8 cellular contexts compared by ENCODE assay signal in the genomic region with DNA sequence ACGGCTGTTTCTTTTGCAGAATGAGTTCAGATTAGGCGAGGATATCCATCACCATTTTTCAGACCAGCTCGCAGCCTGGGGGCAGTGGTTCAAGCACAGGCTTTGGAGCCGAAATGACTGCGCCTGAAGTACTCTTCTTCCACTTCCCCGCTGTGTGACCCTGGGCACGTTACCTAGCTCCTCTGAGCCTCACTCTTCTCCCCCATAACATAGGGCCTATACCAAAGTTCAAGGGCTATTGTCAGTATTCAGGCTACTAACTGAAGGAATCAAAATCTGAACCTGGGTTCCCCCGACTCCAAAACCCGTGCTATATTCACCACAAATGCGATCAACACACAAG. TPM values are rescaled to one million over a fixed set of nuclear protein-coding genes. Genes with fewer than 3 reads are reported as not detected.
A peak's percentile ranks its signal among the peaks of the same experiment; 100 is the strongest.
DNase-seq lines count a peak whose midpoint lies in the region; ATAC-seq, FAIRE-seq and TF ChIP-seq lines count a peak whose summit lies in the region.

No MANE protein-coding gene starts in this region.

- peak overlapping the region; percentile 96 for H3K9ac ChIP-seq in mesendoderm (ENCODE audit: low read length)

- H3K4me1 ChIP-seq in DOHH2 (ENCODE audit: control insufficient read depth, low read length) (peaks cover 24% of the 10 kb centered on the region), body of pancreas (peaks cover 27% of the 10 kb centered on the region), mesendoderm (ENCODE audit: control insufficient read depth, low read depth, low read length) (no peaks in the 10 kb centered on the region)

- no peak overlapping the region for H2BK15ac ChIP-seq in mesendoderm (replicated peaks; ENCODE audit: low read depth)

- H4K8ac ChIP-seq in mesendoderm (ENCODE audit: low read depth, low read length): no peak overlapping the region

- H2AK5ac ChIP-seq in mesendoderm (ENCODE audit: low read length): peak overlapping the region; percentile 40

- H2BK120ac ChIP-seq in mesendoderm (ENCODE audit: low read depth, low read length): no peak overlapping the region

- no peaks in the 10 kb centered on the region for H3K9me3 ChIP-seq in DOHH2 (ENCODE audit: control insufficient read depth, insufficient read depth, low read length)
- no peaks in the 10 kb centered on the region for H3K9me3 ChIP-seq in body of pancreas

- H4K20me1 ChIP-seq in DOHH2 (ENCODE audit: control insufficient read depth, insufficient read depth, low read depth, low read length): 0 out of 2 replicates have a peak, but pooled peaks cover 5% of the 10 kb centered on the region

- 2 to 3% methylated on average over 9 to 10 of the region's 10 CpGs for WGBS in body of pancreas, 2 donors
- WGBS in mesendoderm (ENCODE audit: extremely low coverage, insufficient coverage, low lambda C conversion rate): no CpG with 5 or more reads among the region's 10 CpGs

- H3K4me2 ChIP-seq in DOHH2 (ENCODE audit: low read length): peak overlapping the region; percentile 82
- H3K4me2 ChIP-seq in mesendoderm (ENCODE audit: low read length): peak overlapping the region; percentile 99

- no peaks in the 10 kb centered on the region for H3K9me2 ChIP-seq in DOHH2 (replicated peaks; ENCODE audit: control insufficient read depth, low read length)

- H3K36me3 ChIP-seq in DOHH2 (ENCODE audit: control insufficient read depth, low read length) (peaks cover 51% of the 10 kb centered on the region), body of pancreas (replicated peaks in 1 of 2; ENCODE audit: insufficient read depth in 1 of 2, low read depth in 2 of 2) (peaks cover 0 to 4% of the 10 kb centered on the region in 2 donors), mesendoderm (ENCODE audit: control insufficient read depth, insufficient read depth, low read length) (peaks cover 4% of the 10 kb centered on the region)

- H3K79me2 ChIP-seq in DOHH2 (ENCODE audit: control insufficient read depth, low read length) (peaks cover 75% of the 10 kb centered on the region), mesendoderm (ENCODE audit: control insufficient read depth, insufficient read depth, low read length) (peaks cover 46% of the 10 kb centered on the region)

- H3K4ac ChIP-seq in mesendoderm (ENCODE audit: low read depth, low read length): no peak overlapping the region

- H3F3A ChIP-seq in DOHH2 (ENCODE audit: control insufficient read depth, insufficient read depth): no peaks in the 10 kb centered on the region

- TF ChIP-seq POLR2A in body of pancreas (IDR thresholded peaks at IDR 0.05): no peak
- TF ChIP-seq POLR2A in GM12891 (IDR thresholded peaks at IDR 0.05; ENCODE audit: low read depth, low read length): no peak

- H3K79me1 ChIP-seq in mesendoderm (ENCODE audit: low read length): peaks cover 37% of the 10 kb centered on the region

- no peak overlapping the region for H4K5ac ChIP-seq in mesendoderm (ENCODE audit: low read length)

- H2BK5ac ChIP-seq in mesendoderm (ENCODE audit: low read length): peak overlapping the region; percentile 54

- TF ChIP-seq CTCF in DOHH2 (IDR thresholded peaks at IDR 0.05; ENCODE audit: low read depth, low read length, poor library complexity, severe bottlenecking): no peak
- no peak for TF ChIP-seq CTCF in body of pancreas (IDR thresholded peaks at IDR 0.05)

- no peak for DNase-seq in body of pancreas
- DNase-seq in mesendoderm: no peak
- DNase-seq in NCI-H2227 treated with DMSO at 0.1 percent for 48 hours (lab: John Stamatoyannopoulos, UW): no peak
- no peak for DNase-seq in dermis blood vessel endothelial cell
- DNase-seq in GM12891 (ENCODE audit: insufficient read length, low spot score): no peak
- DNase-seq in HK-2 (ENCODE audit: unreplicated experiment): no peak

- intact Hi-C loops in body of pancreas (cut with DNase I): no loop called here

- H3K18ac ChIP-seq in mesendoderm (ENCODE audit: low read length): no peak overlapping the region

- peak; percentile 17 for ATAC-seq in HG03342 (IDR thresholded peaks at IDR 0.05; ENCODE audit: unreplicated experiment)
- ATAC-seq in body of pancreas: no peak

- peak overlapping the region; percentile 96 for H3K4me3 ChIP-seq in DOHH2 (ENCODE audit: low read length)
- H3K4me3 ChIP-seq in body of pancreas: peak overlapping the region; percentile 33 to 95
- H3K4me3 ChIP-seq in mesendoderm (ENCODE audit: low read length): peak overlapping the region; percentile 98

- H3K23ac ChIP-seq in mesendoderm (ENCODE audit: low read length): no peak overlapping the region

- no peaks in the 10 kb centered on the region for H3K27me3 ChIP-seq in DOHH2 (ENCODE audit: control insufficient read depth, low read length)
- no peaks in the 10 kb centered on the region for H3K27me3 ChIP-seq in body of pancreas
- no peaks in the 10 kb centered on the region for H3K27me3 ChIP-seq in mesendoderm (ENCODE audit: insufficient read depth, low read length, poor library complexity)

- H3K27ac ChIP-seq in DOHH2 (ENCODE audit: low read depth, low read length) (0 out of 2 replicates have a peak overlapping the region, but pooled peaks have one; percentile 3), body of pancreas (peak overlapping the region in 3 of 4 donors; percentile 61 to 83 (median 78)), mesendoderm (ENCODE audit: low read depth, low read length) (no peak overlapping the region)

- FAIRE-seq in GM12891 (lab: Jason Lieb, UNC): no peak

- H3K56ac ChIP-seq in mesendoderm (ENCODE audit: low read length): peak overlapping the region; percentile 99

TF ChIP-seq in GM12891, 5 proteins besides CTCF, POLR2A, EP300 and RAD21:
- TF ChIP-seq TAF1 (IDR thresholded peaks at IDR 0.05; ENCODE audit: low read depth, low read length): no peak
- no peak for TF ChIP-seq PAX5 (IDR thresholded peaks at IDR 0.05; ENCODE audit: insufficient read depth, low read length, severe bottlenecking)
- no peak for TF ChIP-seq POU2F2 (IDR thresholded peaks at IDR 0.05; ENCODE audit: low read depth, low read length)
- TF ChIP-seq SPI1 (IDR thresholded peaks at IDR 0.05; ENCODE audit: low read depth, low read length): no peak
- TF ChIP-seq POLR2AphosphoS5 (IDR thresholded peaks at IDR 0.05; ENCODE audit: low read depth, low read length): no peak
TF ChIP-seq in GM12891: peak in this region for 0.

RNA-seq across cellular contexts. Expression of gene MRPL21, which starts 0.4 kb away (rescaled TPM):
- total RNA-seq in body of pancreas: 10 to 100 TPM; 21.8 to 45.7 TPM
- polyA plus RNA-seq in mesendoderm (2013, experiment 1 of 2): 121 TPM
- polyA plus RNA-seq in mesendoderm (2013, experiment 2 of 2): 127 TPM
- total RNA-seq in dermis blood vessel endothelial cell: 50.5 and 54.7 TPM in 2 replicates
- polyA plus RNA-seq in GM12891 (2012; ENCODE audit: low read depth, missing spikeins): 127 TPM

RNA-seq across cellular contexts. Expression of gene IGHMBP2, which starts 0.4 kb away (rescaled TPM):
- total RNA-seq in body of pancreas (10 to 100 TPM in 1 of 2 donors, 1 to 10 TPM in 1; 6.2 to 17.1 TPM), dermis blood vessel endothelial cell (12.1 and 20.9 TPM in 2 replicates)
- polyA plus RNA-seq in mesendoderm (2013, experiment 1 of 2): 7.1 TPM
- polyA plus RNA-seq in mesendoderm (2013, experiment 2 of 2): 7.1 TPM
- polyA plus RNA-seq in GM12891 (2012; ENCODE audit: low read depth, missing spikeins): 6.7 TPM
